Comparison of ENCODE assay signal across 10 cellular contexts in the genomic region with DNA sequence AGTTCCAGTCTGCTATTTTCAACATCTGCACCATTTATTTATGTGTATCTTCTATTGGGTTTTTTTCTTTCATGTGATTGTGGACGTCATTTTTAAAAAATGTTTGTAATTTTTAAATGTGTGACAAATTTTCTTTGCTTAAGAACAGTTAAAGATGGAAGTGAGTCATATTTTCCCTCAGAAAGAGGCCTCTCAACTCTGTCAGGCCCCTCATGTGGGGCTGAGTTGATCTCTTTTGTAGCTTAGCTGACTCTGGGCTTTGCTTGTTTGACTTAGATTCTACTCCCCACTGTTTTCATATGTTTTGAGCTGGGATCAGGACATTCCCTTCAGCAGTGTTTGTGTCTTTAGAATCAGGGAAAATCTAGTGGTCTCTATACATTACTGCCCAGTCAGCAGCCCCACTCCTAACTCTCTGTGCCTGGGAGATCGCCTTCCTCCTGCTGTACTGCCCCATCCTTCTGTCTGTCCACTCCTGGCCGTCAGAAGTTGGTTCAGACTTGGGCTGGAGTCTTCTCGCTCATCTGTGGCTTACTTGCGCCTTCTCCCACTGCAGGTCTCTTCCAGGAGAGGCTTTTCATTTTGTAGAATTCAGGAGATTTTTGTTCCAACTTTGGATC.
DNase-seq lines count a peak whose midpoint lies in the region; ATAC-seq and TF ChIP-seq lines count a peak whose summit lies in the region.
"Had no signal": no experiment of that assay in that cellular context is flagged by ENCODE, and none has a peak within 500 bp of the region (broad histone marks: within the 10 kb centered on the region; RNA-seq: fewer than 3 reads in every experiment).

No MANE protein-coding gene starts in this region.

- peaks cover 42% of the 10 kb centered on the region for H3K36me3 Mint-ChIP-seq in progenitor cell of endocrine pancreas (ENCODE audit: insufficient read depth)

- ATAC-seq in SK-N-SH treated with all-trans-retinoic acid at 6 μM for 48 hours (peak; percentile 39; the same call in 1 of the 3 replicates), PC-3 (peak; percentile 76)
- ATAC-seq: A549 had no signal

- H4K20me1 ChIP-seq in SK-N-SH (ENCODE audit: insufficient read depth) (no peaks in the 10 kb centered on the region), PC-3 (ENCODE audit: low read length) (no peaks in the 10 kb centered on the region)

- H3K4me2 ChIP-seq in SK-N-SH, result no peak overlapping the region
- no peak overlapping the region for H3K4me2 ChIP-seq in PC-3 (ENCODE audit: low read length)
- H3K4me2 ChIP-seq: A549 had no signal

- TF ChIP-seq EP300 in SK-N-SH (IDR thresholded peaks at IDR 0.05; ENCODE audit: borderline replicate concordance in 1 of 2, low read depth in 1 of 2, low read length in 1 of 2), result no peak

- no peak for DNase-seq in SK-N-SH
- peak; percentile 53 for DNase-seq in PC-3
- peak; percentile 7 to 73 for DNase-seq in dermis microvascular lymphatic vessel endothelial cell (ENCODE audit: low read depth in 2 of 2)
- DNase-seq in progenitor cell of endocrine pancreas (ENCODE audit: low spot score, unreplicated experiment), result no peak
- no peak for DNase-seq in activated effector memory CD4-positive, alpha-beta T cell treated with anti-CD3 and anti-CD28 coated beads, Interleukin-2, amount 50 U/mL, for 16 hours
- no peak for DNase-seq in NCI-H146 (lab: John Stamatoyannopoulos, UW)
- no peak for DNase-seq in 8988T
- DNase-seq: NCI-H1436 had no signal

- H3K9me3 ChIP-seq in SK-N-SH, result peaks cover 22% of the 10 kb centered on the region
- H3K9me3 ChIP-seq in PC-3 (ENCODE audit: low read length), result no peaks in the 10 kb centered on the region
- H3K9me3 ChIP-seq: A549 had no signal

- POLR2A ChIA-PET in SK-N-SH (lab: Yijun Ruan, JAX), result no interaction called here
- POLR2A ChIA-PET in PC-3 (lab: Charles Lee; ENCODE audit: unreplicated experiment), result no interaction called here

- no peak overlapping the region for H3K4me3 Mint-ChIP-seq in progenitor cell of endocrine pancreas (ENCODE audit: low read depth)

- peak overlapping the region; percentile 33 for H3K27ac Mint-ChIP-seq in progenitor cell of endocrine pancreas

- intact Hi-C loops in PC-3 (cut with micrococcal nuclease), result no loop called here

- no peaks in the 10 kb centered on the region for H3K27me3 Mint-ChIP-seq in progenitor cell of endocrine pancreas

- no TSS peak for BruUV-seq in PC-3 (replicated peaks; lab: Mats Ljungman, UMichigan)

- H3K27ac ChIP-seq in SK-N-SH (ENCODE audit: low read depth in 2 of 2, low read length in 1 of 2), result peak overlapping the region in 1 of 2 experiments; percentile 22; a peak in 2 of 4 replicates
- peak overlapping the region; percentile 11 for H3K27ac ChIP-seq in PC-3 (ENCODE audit: low read length)
- H3K27ac ChIP-seq: A549 had no signal

- CTCF ChIA-PET in SK-N-SH (lab: Yijun Ruan, JAX) (interaction anchor here (0.9 kb wide), 1 partner anchor 27 kb away, joined by 3 read pairs; no protein-coding TSS in a partner anchor), PC-3 (lab: Charles Lee) (no interaction called here)

- WGBS in SK-N-SH (ENCODE audit: low lambda C conversion rate), result 82% methylated on average over 5 of the region's 5 CpGs

- H3K27me3 ChIP-seq in SK-N-SH (ENCODE audit: insufficient read depth), result no peaks in the 10 kb centered on the region
- H3K27me3 ChIP-seq in PC-3 (ENCODE audit: low read length), result no peaks in the 10 kb centered on the region

- H3F3A ChIP-seq in SK-N-SH (replicated peaks; ENCODE audit: insufficient read depth) (peaks cover 8% of the 10 kb centered on the region), PC-3 (ENCODE audit: low read length, unreplicated experiment) (no peaks in the 10 kb centered on the region)

- TF ChIP-seq CTCF in SK-N-SH (IDR thresholded peaks at IDR 0.05), result no peak
- TF ChIP-seq CTCF in PC-3 (conservative IDR thresholded peaks at IDR 0.05; ENCODE audit: low read depth, low read length), result no peak
- TF ChIP-seq CTCF in progenitor cell of endocrine pancreas (IDR thresholded peaks at IDR 0.05; ENCODE audit: unreplicated experiment), result no peak

- H3K9ac ChIP-seq in SK-N-SH, result no peak overlapping the region
- no peak overlapping the region for H3K9ac ChIP-seq in PC-3 (ENCODE audit: low read length)

- TF ChIP-seq RAD21 in SK-N-SH (IDR thresholded peaks at IDR 0.05; ENCODE audit: low read length), result no peak

- H3K36me3 ChIP-seq in SK-N-SH (replicated peaks in 1 of 2; ENCODE audit: control insufficient read depth in 1 of 2, insufficient read depth in 2 of 2, low read length in 1 of 2) (peaks cover 67 to 83% of the 10 kb centered on the region in 2 experiments), PC-3 (ENCODE audit: low read depth, low read length) (peaks cover 46% of the 10 kb centered on the region)

- peaks cover 16% of the 10 kb centered on the region for H3K9me3 Mint-ChIP-seq in progenitor cell of endocrine pancreas (ENCODE audit: low read depth)

- H2AFZ ChIP-seq in SK-N-SH (ENCODE audit: low read depth) (no peak overlapping the region), PC-3 (ENCODE audit: low read length) (no peak overlapping the region)

- H3K4me3 ChIP-seq in SK-N-SH (ENCODE audit: low read depth in 2 of 2, low read length in 1 of 2) (no peak overlapping the region), PC-3 (ENCODE audit: low read length) (no peak overlapping the region)
- H3K4me3 ChIP-seq: A549 had no signal

- H3K4me1 ChIP-seq in SK-N-SH (ENCODE audit: control insufficient read depth in 1 of 2, insufficient read depth in 2 of 2, low read depth in 1 of 2, low read length in 1 of 2), result no peaks in the 10 kb centered on the region
- peaks cover 4% of the 10 kb centered on the region; the same call in 1 of the 2 replicates for H3K4me1 ChIP-seq in PC-3 (ENCODE audit: insufficient read depth, low read length)
- H3K4me1 ChIP-seq: A549 had no signal

- H3K9me2 ChIP-seq in SK-N-SH, result no peaks in the 10 kb centered on the region
- no peaks in the 10 kb centered on the region for H3K9me2 ChIP-seq in PC-3 (replicated peaks; ENCODE audit: low read length)

- H3K4me1 Mint-ChIP-seq in progenitor cell of endocrine pancreas (ENCODE audit: low read depth), result no peaks in the 10 kb centered on the region

- peaks cover 45% of the 10 kb centered on the region for H3K79me2 ChIP-seq in SK-N-SH (ENCODE audit: insufficient read depth)
- H3K79me2 ChIP-seq in PC-3 (ENCODE audit: low read length), result peaks cover 16% of the 10 kb centered on the region

TF ChIP-seq in SK-N-SH treated with all-trans-retinoic acid at 6 μM for 48 hours, 23 proteins besides CTCF, POLR2A, EP300 and RAD21 (continues in another document):
- TF ChIP-seq ZNF70 (CRISPR knock-in tag; IDR thresholded peaks at IDR 0.05), result no peak
- TF ChIP-seq, protein P1, sequence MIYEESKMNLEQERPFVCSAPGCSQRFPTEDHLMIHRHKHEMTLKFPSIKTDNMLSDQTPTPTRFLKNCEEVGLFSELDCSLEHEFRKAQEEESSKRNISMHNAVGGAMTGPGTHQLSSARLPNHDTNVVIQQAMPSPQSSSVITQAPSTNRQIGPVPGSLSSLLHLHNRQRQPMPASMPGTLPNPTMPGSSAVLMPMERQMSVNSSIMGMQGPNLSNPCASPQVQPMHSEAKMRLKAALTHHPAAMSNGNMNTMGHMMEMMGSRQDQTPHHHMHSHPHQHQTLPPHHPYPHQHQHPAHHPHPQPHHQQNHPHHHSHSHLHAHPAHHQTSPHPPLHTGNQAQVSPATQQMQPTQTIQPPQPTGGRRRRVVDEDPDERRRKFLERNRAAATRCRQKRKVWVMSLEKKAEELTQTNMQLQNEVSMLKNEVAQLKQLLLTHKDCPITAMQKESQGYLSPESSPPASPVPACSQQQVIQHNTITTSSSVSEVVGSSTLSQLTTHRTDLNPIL (CRISPR knock-in tag; IDR thresholded peaks at IDR 0.05; ENCODE audit: low read depth), result no peak
- TF ChIP-seq CSDC2 (CRISPR knock-in tag; IDR thresholded peaks at IDR 0.05), result no peak

TF ChIP-seq in SK-N-SH, 30 proteins besides CTCF, POLR2A, EP300 and RAD21 (continues in another document):
- no peak for TF ChIP-seq SIN3A (IDR thresholded peaks at IDR 0.05; ENCODE audit: borderline replicate concordance, low read depth, low read length)
- TF ChIP-seq, protein P2, sequence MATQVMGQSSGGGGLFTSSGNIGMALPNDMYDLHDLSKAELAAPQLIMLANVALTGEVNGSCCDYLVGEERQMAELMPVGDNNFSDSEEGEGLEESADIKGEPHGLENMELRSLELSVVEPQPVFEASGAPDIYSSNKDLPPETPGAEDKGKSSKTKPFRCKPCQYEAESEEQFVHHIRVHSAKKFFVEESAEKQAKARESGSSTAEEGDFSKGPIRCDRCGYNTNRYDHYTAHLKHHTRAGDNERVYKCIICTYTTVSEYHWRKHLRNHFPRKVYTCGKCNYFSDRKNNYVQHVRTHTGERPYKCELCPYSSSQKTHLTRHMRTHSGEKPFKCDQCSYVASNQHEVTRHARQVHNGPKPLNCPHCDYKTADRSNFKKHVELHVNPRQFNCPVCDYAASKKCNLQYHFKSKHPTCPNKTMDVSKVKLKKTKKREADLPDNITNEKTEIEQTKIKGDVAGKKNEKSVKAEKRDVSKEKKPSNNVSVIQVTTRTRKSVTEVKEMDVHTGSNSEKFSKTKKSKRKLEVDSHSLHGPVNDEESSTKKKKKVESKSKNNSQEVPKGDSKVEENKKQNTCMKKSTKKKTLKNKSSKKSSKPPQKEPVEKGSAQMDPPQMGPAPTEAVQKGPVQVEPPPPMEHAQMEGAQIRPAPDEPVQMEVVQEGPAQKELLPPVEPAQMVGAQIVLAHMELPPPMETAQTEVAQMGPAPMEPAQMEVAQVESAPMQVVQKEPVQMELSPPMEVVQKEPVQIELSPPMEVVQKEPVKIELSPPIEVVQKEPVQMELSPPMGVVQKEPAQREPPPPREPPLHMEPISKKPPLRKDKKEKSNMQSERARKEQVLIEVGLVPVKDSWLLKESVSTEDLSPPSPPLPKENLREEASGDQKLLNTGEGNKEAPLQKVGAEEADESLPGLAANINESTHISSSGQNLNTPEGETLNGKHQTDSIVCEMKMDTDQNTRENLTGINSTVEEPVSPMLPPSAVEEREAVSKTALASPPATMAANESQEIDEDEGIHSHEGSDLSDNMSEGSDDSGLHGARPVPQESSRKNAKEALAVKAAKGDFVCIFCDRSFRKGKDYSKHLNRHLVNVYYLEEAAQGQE (IDR thresholded peaks at IDR 0.05; ENCODE audit: low read depth, low read length), result no peak
- no peak for TF ChIP-seq SMC3 (IDR thresholded peaks at IDR 0.05; ENCODE audit: low read depth, low read length)
- TF ChIP-seq NFIC (IDR thresholded peaks at IDR 0.05; ENCODE audit: borderline replicate concordance), result no peak
- TF ChIP-seq, protein P3, sequence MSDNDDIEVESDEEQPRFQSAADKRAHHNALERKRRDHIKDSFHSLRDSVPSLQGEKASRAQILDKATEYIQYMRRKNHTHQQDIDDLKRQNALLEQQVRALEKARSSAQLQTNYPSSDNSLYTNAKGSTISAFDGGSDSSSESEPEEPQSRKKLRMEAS (IDR thresholded peaks at IDR 0.05; ENCODE audit: low read depth), result no peak
- TF ChIP-seq YY1 (IDR thresholded peaks at IDR 0.05; ENCODE audit: low read depth), result no peak
- TF ChIP-seq RXRA (IDR thresholded peaks at IDR 0.05; ENCODE audit: borderline replicate concordance, low read depth), result no peak
- no peak for TF ChIP-seq FOSL2 (IDR thresholded peaks at IDR 0.05; ENCODE audit: borderline replicate concordance, low read depth)
- no peak for TF ChIP-seq GATA2 (CRISPR knock-in tag; IDR thresholded peaks at IDR 0.05)

Comparison
In these comparisons a context has a peak if more than half of its experiments do, and no peak if none do; other contexts are left out.
1. DNase-seq: peak in PC-3 (single experiment) and dermis microvascular lymphatic vessel endothelial cell (2 of 2); none in SK-N-SH (single experiment), progenitor cell of endocrine pancreas (single experiment), activated effector memory CD4-positive, alpha-beta T cell treated with anti-CD3 and anti-CD28 coated beads, Interleukin-2, amount 50 U/mL, for 16 hours (single experiment), NCI-H146 (single experiment) and 8988T (single experiment).